Comparison of ENCODE assay signal across 12 cellular contexts in genomic region chr2:152566728-152567069, GRCh38.
DNase-seq lines count a peak whose midpoint lies in the region; ATAC-seq and TF ChIP-seq lines count a peak whose summit lies in the region.
"Had no signal": no experiment of that assay in that cellular context is flagged by ENCODE, and none has a peak within 500 bp of the region (broad histone marks: within the 10 kb centered on the region; RNA-seq: fewer than 3 reads in every experiment).

No MANE protein-coding gene starts in this region.

- POLR2A ChIA-PET in CD8-positive, alpha-beta memory T cell (lab: Charles Lee), result no interaction called here

- no peaks in the 10 kb centered on the region for H3K9me3 Mint-ChIP-seq in CD14-positive monocyte
- no peaks in the 10 kb centered on the region for H3K9me3 Mint-ChIP-seq in CD8-positive, alpha-beta memory T cell
- H3K9me3 Mint-ChIP-seq: activated naive CD8-positive, alpha-beta T cell treated with anti-CD3 and anti-CD28 coated beads, Interleukin-2, amount 10 ng/mL, durations not matched to agents 7 days and 5 days; H9 had no signal

- DNase-seq in CD14-positive monocyte (ENCODE audit: low spot score) (peak; percentile 50), choroid plexus epithelial cell (ENCODE audit: low read depth) (peak; percentile 78), spleen (no peak), esophagus muscularis mucosa (ENCODE audit: extremely low spot score) (no peak), hepatic stellate cell (ENCODE audit: low spot score) (no peak)
- DNase-seq in CD8-positive, alpha-beta memory T cell, result no peak
- DNase-seq: activated naive CD8-positive, alpha-beta T cell treated with anti-CD3 and anti-CD28 coated beads, Interleukin-2, amount 10 ng/mL, durations not matched to agents 7 days and 5 days; H9; occipital lobe had no signal

- H3K27me3 Mint-ChIP-seq in CD14-positive monocyte (ENCODE audit: low read depth in 3 of 3), result peaks cover 0 to 2% (median 0%) of the 10 kb centered on the region in 3 donors
- peaks cover 2 to 31% of the 10 kb centered on the region in 2 donors for H3K27me3 Mint-ChIP-seq in CD8-positive, alpha-beta memory T cell

- TF ChIP-seq POLR2A in spleen (IDR thresholded peaks at IDR 0.05) (no peak), esophagus muscularis mucosa (IDR thresholded peaks at IDR 0.05; ENCODE audit: low read depth) (no peak)

- intact Hi-C loops in CD14-positive monocyte (cut with micrococcal nuclease), result no loop called here
- intact Hi-C loops in spleen (cut with DNase I; ENCODE audit: low total_unique reads), result no loop called here
- intact Hi-C loops in esophagus muscularis mucosa (cut with DNase I), result no loop called here

- H3K27me3 ChIP-seq in spleen (replicated peaks in 1 of 7), result no peaks in the 10 kb centered on the region
- no peaks in the 10 kb centered on the region for H3K27me3 ChIP-seq in esophagus muscularis mucosa
- H3K27me3 ChIP-seq in CD8-positive, alpha-beta memory T cell (ENCODE audit: insufficient read depth, low read length, poor library complexity, severe bottlenecking), result peaks cover 5% of the 10 kb centered on the region

- peaks cover 0 to 13% (median 3%) of the 10 kb centered on the region in 6 donors for H3K4me1 ChIP-seq in spleen
- H3K4me1 ChIP-seq in esophagus muscularis mucosa, result peaks cover 0 to 14% (median 9%) of the 10 kb centered on the region in 4 donors
- H3K4me1 ChIP-seq in CD8-positive, alpha-beta memory T cell (ENCODE audit: insufficient read depth, low read length), result no peaks in the 10 kb centered on the region

- H3K36me3 Mint-ChIP-seq in CD14-positive monocyte, result no peaks in the 10 kb centered on the region
- H3K36me3 Mint-ChIP-seq in CD8-positive, alpha-beta memory T cell, result no peaks in the 10 kb centered on the region
- H3K36me3 Mint-ChIP-seq: activated naive CD8-positive, alpha-beta T cell treated with anti-CD3 and anti-CD28 coated beads, Interleukin-2, amount 10 ng/mL, durations not matched to agents 7 days and 5 days had no signal

- ATAC-seq in GM21526 (IDR thresholded peaks at IDR 0.05; ENCODE audit: low FRiP score, unreplicated experiment), result peak; percentile 36
- peak; percentile 33 for ATAC-seq in HG03378 (IDR thresholded peaks at IDR 0.05; ENCODE audit: unreplicated experiment)
- ATAC-seq: activated CD4-positive, CD25-positive, alpha-beta regulatory T cell treated with anti-CD3 and anti-CD28 coated beads, Interleukin-2, amount 50 U/mL, for 24 hours had no signal

- H3K27ac Mint-ChIP-seq in CD14-positive monocyte, result peak overlapping the region in 1 of 7 donors; percentile 4
- H3K27ac Mint-ChIP-seq in CD8-positive, alpha-beta memory T cell, result no peak overlapping the region
- H3K27ac Mint-ChIP-seq: activated naive CD8-positive, alpha-beta T cell treated with anti-CD3 and anti-CD28 coated beads, Interleukin-2, amount 10 ng/mL, durations not matched to agents 7 days and 5 days; H9 had no signal

- no peaks in the 10 kb centered on the region for H3K36me3 ChIP-seq in spleen
- H3K36me3 ChIP-seq in esophagus muscularis mucosa, result peaks cover 0 to 4% (median 0%) of the 10 kb centered on the region in 4 donors
- no peaks in the 10 kb centered on the region for H3K36me3 ChIP-seq in CD8-positive, alpha-beta memory T cell (ENCODE audit: insufficient read depth, low read length)

- CTCF ChIA-PET in CD8-positive, alpha-beta memory T cell (lab: Charles Lee), result no interaction called here

- H3K4me1 Mint-ChIP-seq in CD14-positive monocyte, result peaks cover 7% of the 10 kb centered on the region
- H3K4me1 Mint-ChIP-seq in CD8-positive, alpha-beta memory T cell, result no peaks in the 10 kb centered on the region
- H3K4me1 Mint-ChIP-seq: activated naive CD8-positive, alpha-beta T cell treated with anti-CD3 and anti-CD28 coated beads, Interleukin-2, amount 10 ng/mL, durations not matched to agents 7 days and 5 days had no signal

- no peaks in the 10 kb centered on the region for H3K9me3 ChIP-seq in spleen
- H3K9me3 ChIP-seq in esophagus muscularis mucosa, result no peaks in the 10 kb centered on the region
- no peaks in the 10 kb centered on the region for H3K9me3 ChIP-seq in CD8-positive, alpha-beta memory T cell (ENCODE audit: low read length)

- H3K4me3 ChIP-seq in choroid plexus epithelial cell (ENCODE audit: low read depth, low read length) (no peak overlapping the region), spleen (no peak overlapping the region), esophagus muscularis mucosa (no peak overlapping the region)
- H3K4me3 ChIP-seq in CD8-positive, alpha-beta memory T cell (ENCODE audit: low read length), result no peak overlapping the region

- WGBS in spleen, 5 donors, result 60 to 75% (median 72%) methylated on average over 5 of the region's 5 CpGs
- WGBS in esophagus muscularis mucosa, result 84% methylated on average over 5 of the region's 5 CpGs

- H3K27ac ChIP-seq in spleen, result peak overlapping the region in 1 of 8 donors; percentile 19
- H3K27ac ChIP-seq in esophagus muscularis mucosa (replicated peaks in 1 of 4), result no peak overlapping the region
- H3K27ac ChIP-seq in CD8-positive, alpha-beta memory T cell (ENCODE audit: low read depth, low read length), result no peak overlapping the region

- TF ChIP-seq CTCF in CD14-positive monocyte (IDR thresholded peaks at IDR 0.05) (no peak), choroid plexus epithelial cell (conservative IDR thresholded peaks at IDR 0.05; ENCODE audit: low read depth, low read length) (no peak), spleen (IDR thresholded peaks at IDR 0.05 in 8 of 11, conservative IDR thresholded peaks at IDR 0.05 in 3 of 11) (no peak), esophagus muscularis mucosa (IDR thresholded peaks at IDR 0.05) (no peak)

- TF ChIP-seq EP300 in esophagus muscularis mucosa (IDR thresholded peaks at IDR 0.05), result no peak

- H3K4me3 Mint-ChIP-seq in CD14-positive monocyte, result no peak overlapping the region
- no peak overlapping the region for H3K4me3 Mint-ChIP-seq in CD8-positive, alpha-beta memory T cell
- H3K4me3 Mint-ChIP-seq: activated naive CD8-positive, alpha-beta T cell treated with anti-CD3 and anti-CD28 coated beads, Interleukin-2, amount 10 ng/mL, durations not matched to agents 7 days and 5 days; H9 had no signal

Comparison
In these comparisons a context has a peak if more than half of its experiments do, and no peak if none do; other contexts are left out.
1. DNase-seq: peak in CD14-positive monocyte (single experiment) and choroid plexus epithelial cell (single experiment); none in spleen (single experiment), esophagus muscularis mucosa (single experiment), hepatic stellate cell (single experiment) and CD8-positive, alpha-beta memory T cell (0 of 5).